ENCODE assay signal across 17 cellular contexts in genomic region chr4:142278171-142278570, GRCh38.
"Had no signal": no experiment of that assay in that cellular context is flagged by ENCODE, and none has a peak within 500 bp of the region (broad histone marks: within the 10 kb centered on the region; RNA-seq: fewer than 3 reads in every experiment).

No MANE protein-coding gene starts in this region.

- H3K27me3 ChIP-seq: testis, upper lobe of left lung had no signal

- H3K79me2 ChIP-seq: parathyroid adenoma had no signal

- H3K4me1 ChIP-seq: parathyroid adenoma, testis, upper lobe of left lung had no signal

- H3K36me3 ChIP-seq: upper lobe of left lung had no signal

- H3K4me3 ChIP-seq: lung, testis, upper lobe of left lung had no signal

- DNase-seq: activated B cell treated with CpG ODN at 0.5 μM for 24 hours; activated CD4-positive, alpha-beta T cell treated with anti-CD3 and anti-CD28 coated beads for 48 hours; activated CD8-positive, alpha-beta T cell treated with anti-CD3 and anti-CD28 coated beads for 36 hours; activated effector memory CD4-positive, alpha-beta T cell treated with anti-CD3 and anti-CD28 coated beads, Interleukin-2, amount 50 U/mL, for 16 hours; activated T-cell treated with anti-CD3 and anti-CD28 coated beads, Interleukin-2, amount 50 U/mL, for 72 hours; amygdala; cortex of kidney; effector memory CD4-positive, alpha-beta T cell; glutamatergic neuron; hypothalamus; stimulated activated CD4-positive, alpha-beta T cell treated with anti-CD3 and anti-CD28 coated beads, Interleukin-4, amount 100 ng/mL, for 24 hours; T-helper 1 cell; T-helper 9 cell; testis; upper lobe of left lung had no signal

- H3K9me3 ChIP-seq: testis, upper lobe of left lung had no signal

- H3K9ac ChIP-seq: parathyroid adenoma had no signal

- H3K27ac ChIP-seq: parathyroid adenoma, testis, upper lobe of left lung had no signal

- H2AFZ ChIP-seq: parathyroid adenoma had no signal
